ENCODE assay signal across 10 cellular contexts in genomic region chr1:1357871-1358432, GRCh38. TPM values are rescaled to one million over a fixed set of nuclear protein-coding genes. Genes with fewer than 3 reads are reported as not detected.
DNase-seq lines count a peak whose midpoint lies in the region; TF ChIP-seq lines count a peak whose summit lies in the region.
"Had no signal": no experiment of that assay in that cellular context is flagged by ENCODE, and none has a peak within 500 bp of the region (broad histone marks: within the 10 kb centered on the region; RNA-seq: fewer than 3 reads in every experiment).

No MANE protein-coding gene starts in this region.

- DNase-seq in HFF-Myc (ENCODE audit: extremely low read depth, low read depth) (no peak), dorsolateral prefrontal cortex (no peak), lower leg skin (ENCODE audit: low spot score in 2 of 2) (no peak), substantia nigra (lab: John Stamatoyannopoulos, UW) (no peak), GM19238 (ENCODE audit: insufficient read length, low spot score) (no peak), NCI-H1436 treated with DMSO at 0.1 percent for 48 hours (lab: John Stamatoyannopoulos, UW) (no peak), NCI-H2227 treated with DMSO at 0.1 percent for 48 hours (lab: John Stamatoyannopoulos, UW) (no peak), D341Med (ENCODE audit: low spot score) (no peak)
- DNase-seq: immature natural killer cell had no signal

- no peak for TF ChIP-seq POLR2A in lower leg skin (IDR thresholded peaks at IDR 0.05)

- H3K4me3 ChIP-seq in HFF-Myc (replicated peaks; ENCODE audit: low read depth, low read length) (peak overlapping the region; percentile 77), dorsolateral prefrontal cortex (peak overlapping the region in 46 of 59 donors; percentile 5 to 58 (median 36)), lower leg skin (ENCODE audit: low read depth, poor library complexity, severe bottlenecking) (peak overlapping the region; percentile 36)

- intact Hi-C loops in dorsolateral prefrontal cortex (cut with DNase I) (no loop called here), lower leg skin (cut with DNase I; ENCODE audit: low total_unique reads) (no loop called here)

- 26 to 31% methylated on average over 17 of the region's 18 CpGs for WGBS in lower leg skin, 2 donors

- TF ChIP-seq CTCF in HFF-Myc (IDR thresholded peaks at IDR 0.05; ENCODE audit: low read depth, low read length, missing control alignments) = no peak
- no peak for TF ChIP-seq CTCF in dorsolateral prefrontal cortex (IDR thresholded peaks at IDR 0.05 in 54 of 56, conservative IDR thresholded peaks at IDR 0.05 in 2 of 56; ENCODE audit: low read depth in 1 of 56, partially characterized antibody in 56 of 56)
- no peak for TF ChIP-seq CTCF in lower leg skin (IDR thresholded peaks at IDR 0.05)

- H3K27me3 ChIP-seq in dorsolateral prefrontal cortex = peaks cover 0 to 50% (median 9%) of the 10 kb centered on the region in 45 donors

- H3K27ac ChIP-seq in dorsolateral prefrontal cortex (peak overlapping the region in 38 of 59 donors; percentile 2 to 88 (median 50)), substantia nigra (ENCODE audit: low read depth, low read length, poor library complexity, severe bottlenecking) (peak overlapping the region; percentile 9)

RNA-seq across cellular contexts. Expression of gene MXRA8, which starts 0.4 kb away (rescaled TPM):
- total RNA-seq in dorsolateral prefrontal cortex = 10 to 100 TPM in 29 of 120 experiments, 1 to 10 TPM in 91; 3.2 to 23.7 (median 7.3) TPM
- 10 to 100 TPM; 34.1 to 76.1 (median 35.9) TPM for total RNA-seq in lower leg skin

RNA-seq across cellular contexts. Expression of gene DVL1, which starts 8.7 kb away (rescaled TPM):
- total RNA-seq in dorsolateral prefrontal cortex (100 to 1,000 TPM in 103 of 120 experiments, 10 to 100 TPM in 17; 86.3 to 201 (median 114) TPM), lower leg skin (100 to 1,000 TPM in 3 of 4 donors, 10 to 100 TPM in 1; 92.0 to 163 (median 113) TPM)

RNA-seq across cellular contexts. Expression of gene AURKAIP1, which starts 17.1 kb away (rescaled TPM):
- total RNA-seq in dorsolateral prefrontal cortex (100 to 1,000 TPM in 92 of 120 experiments, 10 to 100 TPM in 28; 78.7 to 143 (median 109) TPM), lower leg skin (100 to 1,000 TPM in 3 of 4 donors, 10 to 100 TPM in 1; 97.3 to 140 (median 114) TPM)

RNA-seq across cellular contexts. Expression of gene TAS1R3, which starts 26.9 kb away (rescaled TPM):
- total RNA-seq in dorsolateral prefrontal cortex (1 to 10 TPM in 6 of 120 experiments, under 1 TPM in 108, not detected in 6; 0.11 to 1.7 (median 0.38) TPM), lower leg skin (1 to 10 TPM in 2 of 4 donors, under 1 TPM in 2; 0.38 to 1.4 (median 0.79) TPM)
- total RNA-seq: M059J had no signal

RNA-seq across cellular contexts. Expression of gene CPTP, which starts 33.4 kb away (rescaled TPM):
- total RNA-seq in dorsolateral prefrontal cortex (10 to 100 TPM; 16.2 to 34.2 (median 22.5) TPM), lower leg skin (10 to 100 TPM; 51.0 to 62.9 (median 57.4) TPM)
